Comparison of ENCODE assay signal across 27 cellular contexts in the genomic region with DNA sequence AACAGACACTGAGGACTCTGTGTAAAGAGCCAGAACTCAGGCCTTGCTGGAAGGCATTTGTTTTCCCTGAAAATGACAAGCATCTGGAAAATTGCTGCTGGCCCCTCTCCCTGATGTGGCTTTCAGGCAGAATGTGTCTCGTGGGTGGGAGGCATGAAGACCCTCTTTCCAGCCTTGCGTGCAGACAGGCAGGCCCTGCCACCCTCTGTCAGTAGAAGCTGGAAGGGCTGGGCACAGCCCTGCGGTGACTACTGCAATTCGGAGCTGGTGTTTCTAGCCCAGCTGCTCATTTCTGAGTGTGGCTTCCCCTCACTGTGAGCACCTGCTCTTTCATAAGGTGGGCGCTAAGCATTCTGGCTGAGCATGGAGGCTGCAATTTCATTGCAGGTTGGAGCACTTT.
"Had no signal": no experiment of that assay in that cellular context is flagged by ENCODE, and none has a peak within 500 bp of the region (broad histone marks: within the 10 kb centered on the region; RNA-seq: fewer than 3 reads in every experiment).

No MANE protein-coding gene starts in this region.

- H3K4me3 ChIP-seq: hepatocyte, left lung, lower lobe of right lung, ovary, right atrium auricular region, right lobe of liver, skin epidermis, stomach, testis, thyroid gland, transverse colon, upper lobe of left lung, vagina had no signal

- H3K27ac ChIP-seq: hepatocyte, left lung, lower lobe of right lung, neutrophil, ovary, right atrium auricular region, right lobe of liver, skin epidermis, stomach, testis, thyroid gland, transverse colon, upper lobe of left lung, vagina had no signal

- H3K36me3 ChIP-seq: left lung, lower lobe of right lung, neutrophil, ovary, right atrium auricular region, right lobe of liver, stomach, thyroid gland, transverse colon, upper lobe of left lung, vagina had no signal

- H3K36me3 Mint-ChIP-seq: naive thymus-derived CD8-positive, alpha-beta T cell; stimulated activated naive B cell treated with anti-CD40 and anti-IgM and Interleukin-4, amounts not matched to agents 10 μg/mL and 1 μg/mL and 100 μg/mL, for 72 hours had no signal

- H3K27ac Mint-ChIP-seq: naive thymus-derived CD8-positive, alpha-beta T cell; nephron; progenitor cell of endocrine pancreas; stimulated activated naive B cell treated with anti-CD40 and anti-IgM and Interleukin-4, amounts not matched to agents 10 μg/mL and 1 μg/mL and 100 μg/mL, for 72 hours had no signal

- H3K4me2 ChIP-seq: hepatocyte had no signal

- H3K27me3 ChIP-seq: hepatocyte, ovary, right atrium auricular region, right lobe of liver, testis, thyroid gland, upper lobe of left lung, vagina had no signal

- H3K4me3 Mint-ChIP-seq: naive thymus-derived CD8-positive, alpha-beta T cell; nephron; neural crest cell; stimulated activated naive B cell treated with anti-CD40 and anti-IgM and Interleukin-4, amounts not matched to agents 10 μg/mL and 1 μg/mL and 100 μg/mL, for 72 hours had no signal

- H3K4me1 Mint-ChIP-seq: naive thymus-derived CD8-positive, alpha-beta T cell; neural crest cell; stimulated activated naive B cell treated with anti-CD40 and anti-IgM and Interleukin-4, amounts not matched to agents 10 μg/mL and 1 μg/mL and 100 μg/mL, for 72 hours had no signal

- DNase-seq: left colon; left lung; lower lobe of right lung; mesenchymal stem cell; naive thymus-derived CD8-positive, alpha-beta T cell; occipital lobe; ovary; right lobe of liver; stimulated activated CD4-positive, alpha-beta T cell treated with anti-CD3 and anti-CD28 coated beads, Interleukin-12 subunit alpha, Interleukin-12 subunit beta, amount 100 ng/mL, for 4 hours; stimulated activated CD4-positive, alpha-beta T cell treated with anti-CD3 and anti-CD28 coated beads, Interleukin-15, amount 100 ng/mL, for 24 hours; stimulated activated CD4-positive, alpha-beta T cell treated with anti-CD3 and anti-CD28 coated beads, Interleukin-2, amount 100 ng/mL, for 24 hours; stimulated activated CD4-positive, alpha-beta T cell treated with anti-CD3 and anti-CD28 coated beads, Interleukin-4, amount 100 ng/mL, for 1 hour; stimulated activated naive B cell treated with anti-CD40 and anti-IgM and Interleukin-4, amounts not matched to agents 10 μg/mL and 1 μg/mL and 100 μg/mL, for 72 hours; stimulated activated naive CD8-positive, alpha-beta T cell treated with anti-CD3 and anti-CD28 coated beads, Interleukin-15, Interleukin-2, amounts not matched to agents 100 U/mL and 50 U/mL, for 24 hours; stomach; testis; thyroid gland; transverse colon; upper lobe of left lung had no signal

- H3K9me3 ChIP-seq: left lung, lower lobe of right lung, neutrophil, ovary, right atrium auricular region, right lobe of liver, stomach, testis, thyroid gland, transverse colon, upper lobe of left lung, vagina had no signal

- H3K79me2 ChIP-seq: hepatocyte had no signal

- ATAC-seq: left colon; left lung; lower lobe of right lung; naive thymus-derived CD8-positive, alpha-beta T cell; right lobe of liver; stimulated activated naive CD8-positive, alpha-beta T cell treated with anti-CD3 and anti-CD28 coated beads, Interleukin-15, Interleukin-2, amounts not matched to agents 100 U/mL and 50 U/mL, for 24 hours had no signal

- H3K4me1 ChIP-seq: left lung, lower lobe of right lung, right atrium auricular region, right lobe of liver, stomach, testis, thyroid gland, transverse colon, upper lobe of left lung, vagina had no signal

- H2AFZ ChIP-seq: hepatocyte had no signal
